In the genomic region with DNA sequence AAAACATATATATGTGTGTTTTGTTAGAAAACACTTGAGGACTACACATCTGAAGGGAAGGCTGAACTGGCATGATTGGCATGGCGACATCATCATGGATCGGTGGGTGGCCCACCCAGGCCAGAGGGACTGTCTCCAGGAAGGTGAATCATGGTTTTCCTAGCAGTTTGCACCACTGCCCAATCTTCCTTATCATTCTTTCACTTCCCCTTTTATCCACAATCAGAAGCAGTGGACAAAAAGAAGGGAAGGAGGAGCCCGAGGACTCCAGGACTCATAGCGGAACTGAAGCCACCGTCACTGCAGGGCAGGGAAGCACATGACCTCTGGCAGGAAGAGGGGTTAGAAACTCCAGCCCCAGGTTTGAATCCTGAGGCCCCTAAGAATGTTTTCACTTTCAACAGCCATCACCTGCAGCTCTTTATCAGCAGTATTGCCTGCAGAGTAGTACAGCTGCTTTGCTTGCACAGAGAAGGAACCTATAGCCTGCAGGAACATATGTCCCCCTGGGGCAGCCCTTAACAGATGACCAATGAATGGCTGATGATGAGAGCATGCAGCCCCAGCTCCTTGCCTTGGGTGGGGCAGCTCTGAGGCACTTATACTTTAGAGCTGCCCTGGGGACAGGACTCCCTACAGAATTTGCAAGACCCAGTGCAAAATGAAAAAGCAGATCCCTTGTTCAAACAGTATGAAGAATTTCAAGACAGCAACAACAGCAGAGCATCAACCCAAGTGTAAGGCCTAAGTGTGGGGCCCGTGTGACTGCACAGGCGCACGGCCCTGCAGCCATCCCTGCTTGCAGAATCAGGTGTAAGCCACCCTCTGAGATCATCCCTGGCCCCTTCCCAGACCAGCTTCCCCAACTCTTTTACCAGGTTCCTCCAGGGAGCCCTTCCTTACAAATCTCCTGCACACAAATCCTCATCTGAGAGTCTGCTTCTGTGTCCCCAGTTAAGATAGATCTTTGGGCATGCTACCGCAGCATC, we compare ENCODE assay signal across 8 cellular contexts.
DNase-seq lines count a peak whose midpoint lies in the region; ATAC-seq and TF ChIP-seq lines count a peak whose summit lies in the region.

No MANE protein-coding gene starts in this region.

- intact Hi-C loops in left colon (cut with DNase I, micrococcal nuclease) = no loop called here

- H3K9me3 Mint-ChIP-seq in T-helper 1 cell treated with Interleukin-12 subunit alpha and Interleukin-12 subunit beta and Interleukin-4 antibody, amounts not matched to agents 30 μg/mL and 1 μg/mL, for 36 hours = no peaks in the 10 kb centered on the region
- H3K9me3 Mint-ChIP-seq in progenitor cell of endocrine pancreas (ENCODE audit: low read depth) = no peaks in the 10 kb centered on the region

- H3K36me3 Mint-ChIP-seq in T-helper 1 cell treated with Interleukin-12 subunit alpha and Interleukin-12 subunit beta and Interleukin-4 antibody, amounts not matched to agents 30 μg/mL and 1 μg/mL, for 36 hours (ENCODE audit: low read depth) = peaks cover 2% of the 10 kb centered on the region
- no peaks in the 10 kb centered on the region for H3K36me3 Mint-ChIP-seq in progenitor cell of endocrine pancreas (ENCODE audit: insufficient read depth)

- H3K27me3 Mint-ChIP-seq in T-helper 1 cell treated with Interleukin-12 subunit alpha and Interleukin-12 subunit beta and Interleukin-4 antibody, amounts not matched to agents 30 μg/mL and 1 μg/mL, for 36 hours (ENCODE audit: low read depth) = no peaks in the 10 kb centered on the region
- H3K27me3 Mint-ChIP-seq in progenitor cell of endocrine pancreas = peaks cover 3% of the 10 kb centered on the region

- no peak for TF ChIP-seq CTCF in progenitor cell of endocrine pancreas (IDR thresholded peaks at IDR 0.05; ENCODE audit: unreplicated experiment)

- DNase-seq in left colon = peak in 1 of 2 donors; percentile 35
- no peak for DNase-seq in progenitor cell of endocrine pancreas (ENCODE audit: low spot score, unreplicated experiment)
- DNase-seq in middle frontal gyrus (ENCODE audit: extremely low spot score, low spot score) = no peak
- no peak for DNase-seq in activated CD8-positive, alpha-beta memory T cell treated with anti-CD3 and anti-CD28 coated beads, Interleukin-2, amount 50 U/mL, for 4 hours

- TF ChIP-seq POLR2A in GM18505 (IDR thresholded peaks at IDR 0.05; ENCODE audit: borderline replicate concordance, extremely low read depth, insufficient read depth, insufficient read length) = no peak

- H3K4me3 Mint-ChIP-seq in T-helper 1 cell treated with Interleukin-12 subunit alpha and Interleukin-12 subunit beta and Interleukin-4 antibody, amounts not matched to agents 30 μg/mL and 1 μg/mL, for 36 hours = no peak overlapping the region
- H3K4me3 Mint-ChIP-seq in progenitor cell of endocrine pancreas (ENCODE audit: low read depth) = no peak overlapping the region

- peak overlapping the region; percentile 39 for H3K27ac Mint-ChIP-seq in T-helper 1 cell treated with Interleukin-12 subunit alpha and Interleukin-12 subunit beta and Interleukin-4 antibody, amounts not matched to agents 30 μg/mL and 1 μg/mL, for 36 hours
- H3K27ac Mint-ChIP-seq in progenitor cell of endocrine pancreas = no peak overlapping the region

- peaks cover 52% of the 10 kb centered on the region for H3K4me1 Mint-ChIP-seq in T-helper 1 cell treated with Interleukin-12 subunit alpha and Interleukin-12 subunit beta and Interleukin-4 antibody, amounts not matched to agents 30 μg/mL and 1 μg/mL, for 36 hours (ENCODE audit: low read depth)
- H3K4me1 Mint-ChIP-seq in progenitor cell of endocrine pancreas (ENCODE audit: low read depth) = peaks cover 22% of the 10 kb centered on the region

- ATAC-seq in GM18867 (IDR thresholded peaks at IDR 0.05; ENCODE audit: unreplicated experiment) (peak; percentile 73), HG03045 (IDR thresholded peaks at IDR 0.05; ENCODE audit: unreplicated experiment) (peak; percentile 61), left colon (peak; percentile 51), GM18505 (IDR thresholded peaks at IDR 0.05; ENCODE audit: unreplicated experiment) (no peak)
